8 cellular contexts compared by ENCODE assay signal in the genomic region with DNA sequence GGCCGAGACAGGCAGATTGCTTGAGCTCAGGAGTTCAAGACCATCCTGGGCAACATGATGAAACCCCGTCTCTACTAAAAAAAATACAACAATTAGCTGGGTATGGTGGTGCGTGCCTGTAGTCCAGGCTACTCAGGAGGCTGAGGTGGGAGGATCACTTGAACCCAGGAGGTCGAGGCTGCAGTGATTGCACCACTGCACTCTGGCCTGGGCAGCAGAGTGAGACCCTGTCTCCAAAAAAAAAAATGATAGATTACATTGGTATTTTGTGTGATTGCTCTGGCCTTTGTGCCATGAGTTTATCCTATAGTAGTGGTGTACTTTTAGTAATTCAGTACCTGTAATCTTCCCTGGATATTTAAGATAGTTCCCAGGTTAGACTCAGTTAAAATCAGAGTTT. TPM values are rescaled to one million over a fixed set of nuclear protein-coding genes. Genes with fewer than 3 reads are reported as not detected.
DNase-seq lines count a peak whose midpoint lies in the region; ATAC-seq, FAIRE-seq and TF ChIP-seq lines count a peak whose summit lies in the region.
"Not testable (repeated sequence)": the region's sequence is repeated elsewhere in the genome, so short reads cannot be mapped to it uniquely, and the experiment has no call there.

No MANE protein-coding gene starts in this region.

- H3K9me2 ChIP-seq in neural cell (ENCODE audit: insufficient read depth, low read length) = not testable (repeated sequence)

- H3K9me3 ChIP-seq in CD4-positive, alpha-beta memory T cell (ENCODE audit: control insufficient read depth in 1 of 2, low read length in 2 of 2); HUES64 (ENCODE audit: insufficient read depth, low read depth, low read length); K562 (replicated peaks; ENCODE audit: control insufficient read depth, insufficient read depth, low read depth, low read length); neural cell (ENCODE audit: low read length): not testable (repeated sequence)

- H3K4me1 ChIP-seq in CD4-positive, alpha-beta memory T cell (ENCODE audit: insufficient read depth, low read length) = peaks cover 85% of the 10 kb centered on the region
- H3K4me1 ChIP-seq in HUES64 (ENCODE audit: insufficient read depth, low read length) = peaks cover 12% of the 10 kb centered on the region
- H3K4me1 ChIP-seq in K562 (replicated peaks in 1 of 2; ENCODE audit: control insufficient read depth in 2 of 2, insufficient read depth in 2 of 2, low read length in 2 of 2) = peaks cover 11 to 12% of the 10 kb centered on the region in 2 experiments; a peak in 4 of 5 replicates

- CTCF ChIA-PET in CD4-positive, alpha-beta memory T cell (lab: Charles Lee; ENCODE audit: partially characterized antibody); K562 (lab: Yijun Ruan, JAX; ENCODE audit: low intra/inter-chr PET ratio): not testable (repeated sequence)

- POLR2A ChIA-PET in CD4-positive, alpha-beta memory T cell (lab: Charles Lee; ENCODE audit: partially characterized antibody) = interaction anchor here (1.1 kb wide), 1 partner anchor 26 kb away, joined by 3 read pairs; no protein-coding TSS in a partner anchor
- POLR2A ChIA-PET in K562 (lab: Yijun Ruan, JAX) = interaction anchor here (0.6 to 2.7 kb wide), 5 partner anchors 8 to 542 kb away, joined by 3 to 19 read pairs (median 3); no protein-coding TSS in a partner anchor

- FAIRE-seq in K562 (lab: Jason Lieb, UNC) = not testable (repeated sequence)

- H3K36me3 Mint-ChIP-seq in CD4-positive, alpha-beta memory T cell = peaks cover 32 to 76% of the 10 kb centered on the region in 2 donors
- H3K36me3 Mint-ChIP-seq in T-helper 2 cell treated with Interferon-gamma antibody and Interleukin-4, amounts not matched to agents 5 μg/mL and 100 μg/mL, for 36 hours (ENCODE audit: low read depth) = peaks cover 71% of the 10 kb centered on the region
- peaks cover 26% of the 10 kb centered on the region for H3K36me3 Mint-ChIP-seq in activated naive CD4-positive, alpha-beta T cell treated with anti-CD3 and anti-CD28 coated beads, Interleukin-2, amount 50 U/mL, for 24 hours
- peaks cover 9 to 15% (median 13%) of the 10 kb centered on the region in 3 donors for H3K36me3 Mint-ChIP-seq in immature natural killer cell
- peaks cover 40% of the 10 kb centered on the region for H3K36me3 Mint-ChIP-seq in type B pancreatic cell

- intact Hi-C loops in CD4-positive, alpha-beta memory T cell (cut with micrococcal nuclease); K562 (cut with micrococcal nuclease): not testable (repeated sequence)

- not testable (repeated sequence) for TF ChIP-seq EP300 in K562 (IDR thresholded peaks at IDR 0.05; ENCODE audit: low read length); neural cell (conservative IDR thresholded peaks at IDR 0.05; ENCODE audit: poor library complexity, severe bottlenecking)

- H3K27ac ChIP-seq in CD4-positive, alpha-beta memory T cell (ENCODE audit: low read depth, low read length); K562 (ENCODE audit: extremely low read depth, low read depth, low read length); neural cell (ENCODE audit: low read length): not testable (repeated sequence)
- H3K27ac ChIP-seq in HUES64 (ENCODE audit: low read depth, low read length) = 0 out of 2 replicates have a peak overlapping the region, but pooled peaks have one; percentile 5

- H3K4me3 ChIP-seq in CD4-positive, alpha-beta memory T cell (ENCODE audit: low read length in 2 of 2); HUES64 (ENCODE audit: low read length); K562: not testable (repeated sequence)
- H3K4me3 ChIP-seq in neural cell (ENCODE audit: low read length) = peak overlapping the region; percentile 12

- not testable (repeated sequence) for TF ChIP-seq RAD21 in K562 (CRISPR knock-in tag; conservative IDR thresholded peaks at IDR 0.05 in 1 of 2, IDR thresholded peaks at IDR 0.05 in 1 of 2); neural cell (conservative IDR thresholded peaks at IDR 0.05)

- not testable (repeated sequence) for TF ChIP-seq CTCF in K562 (IDR thresholded peaks at IDR 0.05 in 2 of 3, conservative IDR thresholded peaks at IDR 0.05 in 1 of 3; ENCODE audit: insufficient read depth in 2 of 3, low read depth in 1 of 3, low read length in 3 of 3); neural cell (IDR thresholded peaks at IDR 0.05; ENCODE audit: poor library complexity, severe bottlenecking); type B pancreatic cell (conservative IDR thresholded peaks at IDR 0.05)

- not testable (repeated sequence) for TF ChIP-seq POLR2A in K562 (conservative IDR thresholded peaks at IDR 0.05)

- H3K36me3 ChIP-seq in CD4-positive, alpha-beta memory T cell (ENCODE audit: insufficient read depth, low read length) = peaks cover 11% of the 10 kb centered on the region
- H3K36me3 ChIP-seq in HUES64 (ENCODE audit: insufficient read depth, low read length) (peaks cover 70% of the 10 kb centered on the region), K562 (ENCODE audit: control insufficient read depth, insufficient read depth, low read length) (peaks cover 79% of the 10 kb centered on the region)
- not testable (repeated sequence) for H3K36me3 ChIP-seq in neural cell (ENCODE audit: insufficient read depth, low read length)

- not testable (repeated sequence) for H3K27me3 Mint-ChIP-seq in CD4-positive, alpha-beta memory T cell; T-helper 2 cell treated with Interferon-gamma antibody and Interleukin-4, amounts not matched to agents 5 μg/mL and 100 μg/mL, for 36 hours (ENCODE audit: low read depth); activated naive CD4-positive, alpha-beta T cell treated with anti-CD3 and anti-CD28 coated beads, Interleukin-2, amount 50 U/mL, for 24 hours; type B pancreatic cell
- peaks cover 11 to 20% (median 19%) of the 10 kb centered on the region in 3 donors for H3K27me3 Mint-ChIP-seq in immature natural killer cell (ENCODE audit: low read depth in 3 of 3)

- DNase-seq in CD4-positive, alpha-beta memory T cell; T-helper 2 cell treated with Interferon-gamma antibody and Interleukin-4, amounts not matched to agents 5 μg/mL and 100 μg/mL, for 36 hours (ENCODE audit: low spot score); K562 (ENCODE audit: extremely low read depth in 1 of 4, low spot score in 3 of 4); immature natural killer cell; type B pancreatic cell (ENCODE audit: extremely low spot score, unreplicated experiment): not testable (repeated sequence)

- H3F3A ChIP-seq in neural cell (ENCODE audit: insufficient read depth, low read length, poor library complexity, severe bottlenecking) = not testable (repeated sequence)

- not testable (repeated sequence) for ATAC-seq in K562

- H4K20me1 ChIP-seq in K562 (replicated peaks; ENCODE audit: control insufficient read depth, insufficient read depth, low read length) = peaks cover 62% of the 10 kb centered on the region
- not testable (repeated sequence) for H4K20me1 ChIP-seq in neural cell (ENCODE audit: insufficient read depth)

- 91% methylated on average over 4 of the region's 4 CpGs for WGBS in HUES64
- 94% methylated on average over 4 of the region's 4 CpGs for WGBS in K562 (ENCODE audit: insufficient coverage, low coverage, missing lambda C conversion rate)

- H3K9me1 ChIP-seq in K562 (ENCODE audit: control insufficient read depth, insufficient read depth, low read length) = not testable (repeated sequence)

- H3K4me2 ChIP-seq in K562 (ENCODE audit: insufficient read depth, low read length); neural cell (ENCODE audit: low read length): not testable (repeated sequence)

- not testable (repeated sequence) for H3K9ac ChIP-seq in HUES64 (ENCODE audit: low read depth, low read length); K562 (ENCODE audit: insufficient read depth in 1 of 2, low read depth in 2 of 2, low read length in 2 of 2); neural cell (ENCODE audit: low read length)

- not testable (repeated sequence) for H2AFZ ChIP-seq in K562 (ENCODE audit: low read depth, low read length); neural cell (ENCODE audit: low read depth, low read length)

- not testable (repeated sequence) for H3K9me3 Mint-ChIP-seq in CD4-positive, alpha-beta memory T cell; T-helper 2 cell treated with Interferon-gamma antibody and Interleukin-4, amounts not matched to agents 5 μg/mL and 100 μg/mL, for 36 hours; activated naive CD4-positive, alpha-beta T cell treated with anti-CD3 and anti-CD28 coated beads, Interleukin-2, amount 50 U/mL, for 24 hours; immature natural killer cell; type B pancreatic cell

- peak overlapping the region in 5 of 8 donors; percentile 26 to 76 (median 63) for H3K4me3 Mint-ChIP-seq in CD4-positive, alpha-beta memory T cell
- H3K4me3 Mint-ChIP-seq in T-helper 2 cell treated with Interferon-gamma antibody and Interleukin-4, amounts not matched to agents 5 μg/mL and 100 μg/mL, for 36 hours = peak overlapping the region; percentile 29
- peak overlapping the region; percentile 9 for H3K4me3 Mint-ChIP-seq in activated naive CD4-positive, alpha-beta T cell treated with anti-CD3 and anti-CD28 coated beads, Interleukin-2, amount 50 U/mL, for 24 hours
- H3K4me3 Mint-ChIP-seq in immature natural killer cell = peak overlapping the region in 3 of 5 donors; percentile 6 to 62 (median 33)
- H3K4me3 Mint-ChIP-seq in type B pancreatic cell = peak overlapping the region; percentile 81

- in situ Hi-C loops in K562 (cut with MboI) = not testable (repeated sequence)

- BruUV-seq in K562 (replicated peaks; lab: Mats Ljungman, UMichigan) = not testable (repeated sequence)

- H3K27me3 ChIP-seq in CD4-positive, alpha-beta memory T cell (ENCODE audit: insufficient read depth, low read length); HUES64 (ENCODE audit: insufficient read depth, low read length); K562 (ENCODE audit: control insufficient read depth in 2 of 2, insufficient read depth in 2 of 2, low read length in 2 of 2); neural cell (ENCODE audit: insufficient read depth, low read depth, low read length): not testable (repeated sequence)

- peaks cover 53 to 97% (median 75%) of the 10 kb centered on the region in 4 donors for H3K4me1 Mint-ChIP-seq in CD4-positive, alpha-beta memory T cell
- H3K4me1 Mint-ChIP-seq in T-helper 2 cell treated with Interferon-gamma antibody and Interleukin-4, amounts not matched to agents 5 μg/mL and 100 μg/mL, for 36 hours (ENCODE audit: low read depth) = peaks cover 53% of the 10 kb centered on the region
- peaks cover 85% of the 10 kb centered on the region for H3K4me1 Mint-ChIP-seq in activated naive CD4-positive, alpha-beta T cell treated with anti-CD3 and anti-CD28 coated beads, Interleukin-2, amount 50 U/mL, for 24 hours
- peaks cover 84 to 95% of the 10 kb centered on the region in 2 donors for H3K4me1 Mint-ChIP-seq in immature natural killer cell
- peaks cover 36% of the 10 kb centered on the region for H3K4me1 Mint-ChIP-seq in type B pancreatic cell (ENCODE audit: unreplicated experiment)

- peak overlapping the region in 2 of 7 donors; percentile 37 to 90 for H3K27ac Mint-ChIP-seq in CD4-positive, alpha-beta memory T cell
- H3K27ac Mint-ChIP-seq in T-helper 2 cell treated with Interferon-gamma antibody and Interleukin-4, amounts not matched to agents 5 μg/mL and 100 μg/mL, for 36 hours = peak overlapping the region; percentile 15
- H3K27ac Mint-ChIP-seq in activated naive CD4-positive, alpha-beta T cell treated with anti-CD3 and anti-CD28 coated beads, Interleukin-2, amount 50 U/mL, for 24 hours = not testable (repeated sequence)
- H3K27ac Mint-ChIP-seq in immature natural killer cell (peak overlapping the region in 2 of 6 donors; percentile 13 to 27), type B pancreatic cell (peak overlapping the region; percentile 91)

- H3K79me2 ChIP-seq in K562 (ENCODE audit: control insufficient read depth, insufficient read depth, low read length) (peaks cover 99% of the 10 kb centered on the region), neural cell (replicated peaks; ENCODE audit: insufficient read depth, low read length) (peaks cover 87% of the 10 kb centered on the region)

RNA-seq across cellular contexts. Expression of gene MARCHF7, which starts 4.1 kb away (rescaled TPM):
- total RNA-seq in CD4-positive, alpha-beta memory T cell = 100 to 1,000 TPM; 113 to 115 TPM
- 100 to 1,000 TPM; 162 to 196 TPM for polyA plus RNA-seq in CD4-positive, alpha-beta memory T cell
- polyA plus RNA-seq in HUES64 (2013, experiment 1 of 2) = 123 TPM
- 132 TPM for polyA plus RNA-seq in HUES64 (2013, experiment 2 of 2)
- total RNA-seq in K562 (2011; cell fraction: chromatin; rRNA removed; ENCODE audit: low replicate concordance) = 54.6 and 159 TPM in 2 replicates
- total RNA-seq in K562 (2011; cell fraction: nucleolus; rRNA removed) = 18.2 and 23.3 TPM in 2 replicates
- 32.9 and 50.8 TPM in 2 replicates for total RNA-seq in K562 (2011; cell fraction: nucleoplasm; rRNA removed)
- total RNA-seq in K562 (2014; rRNA removed) = 53.3 and 58.8 TPM in 2 replicates
- total RNA-seq in K562 (2014; rRNA removed; fragmentation: Illumina TruSeq; extraction: Trizol) = 117 and 143 TPM in 2 replicates
- total RNA-seq in K562 (2015; rRNA removed; fragmentation: Illumina TruSeq; extraction: Trizol) = 118 and 130 TPM in 2 replicates
- 80.5 and 84.9 TPM in 2 replicates for total RNA-seq in K562 (2021)
- polyA plus RNA-seq in K562 (2011; rRNA removed) = 59.4 and 65.1 TPM in 2 replicates
- polyA plus RNA-seq in K562 (2011; cell fraction: cytosol; rRNA removed) = 8.2 and 21.8 TPM in 2 replicates
- polyA plus RNA-seq in K562 (2011; cell fraction: nucleus; rRNA removed) = 40.9 and 56.7 TPM in 2 replicates
- 59.4 and 78.8 TPM in 2 replicates for polyA plus RNA-seq in K562 (2012)
- 103 and 137 TPM in 2 replicates for polyA plus RNA-seq in K562 (2014; fragmentation: Illumina TruSeq; extraction: Trizol)
- 100 to 1,000 TPM in 1 of 2 experiments, 10 to 100 TPM in 1; 86.7 to 106 TPM for polyA plus RNA-seq in K562 (2014; fragmentation: Nextera tagmentation; extraction: Ambion mirVana)
- 50.7 and 58.2 TPM in 2 replicates for polyA plus RNA-seq in K562 (2014; rRNA removed)
- 67.6 and 108 TPM in 2 replicates for polyA minus RNA-seq in K562 (2011; rRNA and poly(A)+ RNA removed)
- polyA minus RNA-seq in K562 (2011; cell fraction: cytosol; rRNA and poly(A)+ RNA removed) = 46.2 and 52.4 TPM in 2 replicates
- 32.7 and 58.6 TPM in 2 replicates for polyA minus RNA-seq in K562 (2011; cell fraction: nucleus; rRNA and poly(A)+ RNA removed)
- 100 to 1,000 TPM; 142 to 155 (median 146) TPM for polyA plus RNA-seq in immature natural killer cell
- 179 and 193 TPM in 2 replicates for polyA plus RNA-seq in neural cell
- 347 and 382 TPM in 2 replicates for polyA minus RNA-seq in neural cell
- total RNA-seq in type B pancreatic cell (ENCODE audit: low replicate concordance) = 96.1 and 104 TPM in 2 replicates

Comparison
In these comparisons a context has a peak if more than half of its experiments do, and no peak if none do; other contexts are left out.
1. H3K4me3 Mint-ChIP-seq: peak in every context shown above with its lines; median percentile 81 in type B pancreatic cell; 63 in CD4-positive, alpha-beta memory T cell; 33 in immature natural killer cell; 29 in T-helper 2 cell treated with Interferon-gamma antibody and Interleukin-4, amounts not matched to agents 5 μg/mL and 100 μg/mL, for 36 hours; 9 in activated naive CD4-positive, alpha-beta T cell treated with anti-CD3 and anti-CD28 coated beads, Interleukin-2, amount 50 U/mL, for 24 hours.